18 cellular contexts compared by ENCODE assay signal in genomic region chr1:3298197-3298596, GRCh38.
A peak's percentile ranks its signal among the peaks of the same experiment; 100 is the strongest.
DNase-seq lines count a peak whose midpoint lies in the region; ATAC-seq and TF ChIP-seq lines count a peak whose summit lies in the region.
"Had no signal": no experiment of that assay in that cellular context is flagged by ENCODE, and none has a peak within 500 bp of the region (broad histone marks: within the 10 kb centered on the region; RNA-seq: fewer than 3 reads in every experiment).

No MANE protein-coding gene starts in this region.

- H2AK5ac ChIP-seq in neuronal stem cell (ENCODE audit: low read depth, low read length): no peak overlapping the region

- TF ChIP-seq POLR2A in suprapubic skin (IDR thresholded peaks at IDR 0.05): no peak
- no peak for TF ChIP-seq POLR2A in lower leg skin (IDR thresholded peaks at IDR 0.05)

- POLR2A ChIA-PET in HEK293 (lab: Yijun Ruan, JAX): no interaction called here

- WGBS in neuronal stem cell (ENCODE audit: extremely low coverage in 2 of 2, insufficient read length in 2 of 2, insufficient replicate concordance in 1 of 2), 2 donors: no CpG with 5 or more reads among the region's 15 CpGs
- 88 to 95% methylated on average over 15 of the region's 15 CpGs for WGBS in aorta, 2 donors
- 86% methylated on average over 14 of the region's 15 CpGs for WGBS in suprapubic skin
- WGBS in lower leg skin, 2 donors: 86% methylated on average over 15 of the region's 15 CpGs

- no peak for TF ChIP-seq EP300 in suprapubic skin (IDR thresholded peaks at IDR 0.05)

- H2BK120ac ChIP-seq in neuronal stem cell (ENCODE audit: low read depth, low read length): no peak overlapping the region

- no peak overlapping the region for H3K18ac ChIP-seq in neuronal stem cell (ENCODE audit: low read length)

- H3K27ac ChIP-seq in HEK293 (ENCODE audit: extremely low read depth, low read depth, low read length) (no peak overlapping the region), neuronal stem cell (replicated peaks; ENCODE audit: low read length) (no peak overlapping the region), aorta (ENCODE audit: low read depth in 1 of 2, low read length in 2 of 2) (no peak overlapping the region), suprapubic skin (no peak overlapping the region)
- H3K27ac ChIP-seq: 22Rv1; A549; BLaER1 treated with 17β-estradiol and CSF1 and Interleukin-3, amounts not matched to agents 10 nM and 100 nM; C4-2B had no signal

- H3K27me3 ChIP-seq in neuronal stem cell (ENCODE audit: control insufficient read depth in 3 of 3, insufficient read depth in 3 of 3, low read depth in 1 of 3, low read length in 3 of 3) (peaks cover 0 to 37% (median 1%) of the 10 kb centered on the region in 3 experiments), aorta (ENCODE audit: control insufficient read depth in 1 of 2, insufficient read depth in 2 of 2, low read length in 1 of 2) (no peaks in the 10 kb centered on the region), suprapubic skin (peaks cover 55% of the 10 kb centered on the region)

- H2AFZ ChIP-seq in neuronal stem cell (ENCODE audit: low read length): no peak overlapping the region

- no peaks in the 10 kb centered on the region for H3K4me1 ChIP-seq in HEK293 (ENCODE audit: control insufficient read depth, insufficient read depth, low read length)
- peaks cover 0 to 1% of the 10 kb centered on the region in 2 donors for H3K4me1 ChIP-seq in neuronal stem cell (ENCODE audit: control insufficient read depth in 2 of 2, insufficient read depth in 1 of 2, low read depth in 1 of 2, low read length in 2 of 2)
- no peaks in the 10 kb centered on the region for H3K4me1 ChIP-seq in aorta (ENCODE audit: control insufficient read depth in 1 of 2, insufficient read depth in 2 of 2, low read length in 2 of 2)
- no peaks in the 10 kb centered on the region for H3K4me1 ChIP-seq in suprapubic skin
- H3K4me1 ChIP-seq: A549 had no signal

- intact Hi-C loops in left ventricle myocardium superior (cut with micrococcal nuclease) (no loop called here), Right ventricle myocardium superior (cut with DNase I) (no loop called here), aorta (cut with DNase I) (no loop called here), lower leg skin (cut with DNase I; ENCODE audit: low total_unique reads) (no loop called here)

- TF ChIP-seq CTCF in HEK293 (tag by site-specific recombination; IDR thresholded peaks at IDR 0.05) (no peak), suprapubic skin (IDR thresholded peaks at IDR 0.05) (no peak), lower leg skin (IDR thresholded peaks at IDR 0.05) (no peak)

- DNase-seq in left ventricle myocardium superior (peak; percentile 9), Right ventricle myocardium superior (no peak), neuronal stem cell (ENCODE audit: low spot score) (no peak), aorta (no peak), suprapubic skin (ENCODE audit: low spot score in 2 of 2) (no peak), lower leg skin (ENCODE audit: low spot score in 2 of 2) (no peak)
- DNase-seq: AML-193; Caco-2; Calu3; CD4-positive, alpha-beta T cell; DMS79 treated with DMSO at 0.1 percent for 48 hours; GF-D8 had no signal

- CTCF ChIA-PET in HEK293 (lab: Yijun Ruan, JAX): no interaction called here

- peak overlapping the region; percentile 94 for H3K14ac ChIP-seq in neuronal stem cell (ENCODE audit: low read length)

- H4K8ac ChIP-seq in neuronal stem cell (ENCODE audit: low read depth, low read length): no peak overlapping the region

- H2BK12ac ChIP-seq in neuronal stem cell (ENCODE audit: low read length): no peak overlapping the region

- H3K4me3 ChIP-seq in HEK293 (ENCODE audit: low read depth, low read length): no peak overlapping the region
- no peak overlapping the region for H3K4me3 ChIP-seq in neuronal stem cell (ENCODE audit: low read length in 2 of 2)
- H3K4me3 ChIP-seq in aorta (ENCODE audit: low read length in 2 of 2): no peak overlapping the region
- no peak overlapping the region for H3K4me3 ChIP-seq in suprapubic skin
- no peak overlapping the region for H3K4me3 ChIP-seq in lower leg skin (ENCODE audit: low read depth, poor library complexity, severe bottlenecking)
- H3K4me3 ChIP-seq: A549; BLaER1 treated with 17β-estradiol and CSF1 and Interleukin-3, amounts not matched to agents 10 nM and 100 nM had no signal

- no peak overlapping the region for H2BK5ac ChIP-seq in neuronal stem cell (ENCODE audit: low read length)

- H2BK15ac ChIP-seq in neuronal stem cell (ENCODE audit: low read length): no peak overlapping the region

- H3K79me1 ChIP-seq in neuronal stem cell (ENCODE audit: low read depth, low read length): peaks cover 2% of the 10 kb centered on the region

- H3K36me3 ChIP-seq in HEK293 (ENCODE audit: control insufficient read depth in 2 of 2, insufficient read depth in 1 of 2, low read length in 2 of 2) (no peaks in the 10 kb centered on the region), neuronal stem cell (replicated peaks in 1 of 2; ENCODE audit: control insufficient read depth in 2 of 2, insufficient read depth in 2 of 2, low read length in 2 of 2) (no peaks in the 10 kb centered on the region), aorta (ENCODE audit: control insufficient read depth in 1 of 2, insufficient read depth in 2 of 2, low read length in 1 of 2) (no peaks in the 10 kb centered on the region), suprapubic skin (no peaks in the 10 kb centered on the region)
- H3K36me3 ChIP-seq: BLaER1 treated with 17β-estradiol and CSF1 and Interleukin-3, amounts not matched to agents 10 nM and 100 nM had no signal

- H3K9me3 ChIP-seq in HEK293 (ENCODE audit: control insufficient read depth, insufficient read depth, low read depth, low read length) (no peaks in the 10 kb centered on the region), neuronal stem cell (replicated peaks in 1 of 2; ENCODE audit: control insufficient read depth in 2 of 2, insufficient read depth in 1 of 2, low read depth in 1 of 2, low read length in 2 of 2) (peaks cover 0 to 3% of the 10 kb centered on the region in 2 donors), aorta (ENCODE audit: control insufficient read depth, low read length) (no peaks in the 10 kb centered on the region), suprapubic skin (no peaks in the 10 kb centered on the region)
- H3K9me3 ChIP-seq: A549, Caco-2 had no signal

- H3K9ac ChIP-seq in neuronal stem cell (ENCODE audit: low read depth, low read length, poor library complexity): no peak overlapping the region
- H3K9ac ChIP-seq: BLaER1 treated with 17β-estradiol and CSF1 and Interleukin-3, amounts not matched to agents 10 nM and 100 nM had no signal

- no peak overlapping the region for H3K4ac ChIP-seq in neuronal stem cell (ENCODE audit: low read length)

- H4K91ac ChIP-seq in neuronal stem cell (ENCODE audit: low read depth, low read length, poor library complexity): no peak overlapping the region

- H3K4me2 ChIP-seq in neuronal stem cell (ENCODE audit: insufficient read depth, low read length, poor library complexity, severe bottlenecking): no peak overlapping the region
- H3K4me2 ChIP-seq: A549; BLaER1 treated with 17β-estradiol and CSF1 and Interleukin-3, amounts not matched to agents 10 nM and 100 nM had no signal

- no peak for ATAC-seq in left ventricle myocardium superior
- no peak for ATAC-seq in Right ventricle myocardium superior (ENCODE audit: poor library complexity)
- peak; percentile 17 for ATAC-seq in aorta (ENCODE audit: low FRiP score)
- ATAC-seq: A549; CD8-positive, alpha-beta T cell had no signal

- no peak overlapping the region for H3K23ac ChIP-seq in neuronal stem cell (ENCODE audit: low read depth, low read length, poor library complexity)

TF ChIP-seq in HEK293, 187 proteins besides CTCF, POLR2A, EP300 and RAD21:
- no peak for TF ChIP-seq ZNF654 (tag by site-specific recombination; IDR thresholded peaks at IDR 0.05; ENCODE audit: low read depth)
- TF ChIP-seq SETDB1 (IDR thresholded peaks at IDR 0.05; ENCODE audit: insufficient read length, low read length): peak; percentile 11
- no peak for TF ChIP-seq ZNF391 (tag by site-specific recombination; IDR thresholded peaks at IDR 0.05; ENCODE audit: borderline replicate concordance, low read depth)
